In genomic region chr7:67916571-67916970, GRCh38 we compare ENCODE assay signal across 17 cellular contexts.
"Had no signal": no experiment of that assay in that cellular context is flagged by ENCODE, and none has a peak within 500 bp of the region (broad histone marks: within the 10 kb centered on the region; RNA-seq: fewer than 3 reads in every experiment).

No MANE protein-coding gene starts in this region.

- H3K27me3 ChIP-seq: upper lobe of right lung had no signal

- H3K4me3 ChIP-seq: coronary artery, upper lobe of right lung had no signal

- H3K27ac ChIP-seq: coronary artery, upper lobe of right lung had no signal

- DNase-seq: activated CD4-positive, alpha-beta T cell treated with anti-CD3 and anti-CD28 coated beads, Interleukin-2, amount 50 U/mL, for 1 hour; activated CD4-positive, CD25-positive, alpha-beta regulatory T cell treated with anti-CD3 and anti-CD28 coated beads, Interleukin-2, amount 50 U/mL, for 72 hours; activated CD8-positive, alpha-beta memory T cell treated with anti-CD3 and anti-CD28 coated beads, Interleukin-2, amount 50 U/mL, for 4 hours; activated effector memory CD4-positive, alpha-beta T cell treated with anti-CD3 and anti-CD28 coated beads, Interleukin-2, amount 50 U/mL, for 16 hours; activated naive CD4-positive, alpha-beta T cell treated with anti-CD3 and anti-CD28 coated beads, Interleukin-2, amount 50 U/mL, for 16 hours; activated T-cell treated with anti-CD3 and anti-CD28 coated beads, Interleukin-2, amount 50 U/mL, for 72 hours; aorta; erythroblast; kidney; mammary epithelial cell; occipital lobe; retina; stimulated activated naive B cell treated with anti-CD40 and anti-IgM and Interleukin-4, amounts not matched to agents 10 μg/mL and 1 μg/mL and 100 μg/mL, for 72 hours; upper lobe of right lung had no signal

- H3K36me3 ChIP-seq: upper lobe of right lung had no signal

- FAIRE-seq: endometrium, frontal cortex, kidney had no signal

- H3K4me1 ChIP-seq: upper lobe of right lung had no signal
